In genomic region chr14:90256354-90257131, GRCh38 we compare ENCODE assay signal across 1 cellular context.
TF ChIP-seq lines count a peak whose summit lies in the region.

TSS of gene PSMC1 (plus strand) at chr14:90256553. CDS start at chr14:90256598, 45 bp downstream.

TF ChIP-seq in HepG2, 621 proteins besides CTCF, POLR2A, EP300 and RAD21 (continued from another document and continues in another):
- TF ChIP-seq, protein P1, sequence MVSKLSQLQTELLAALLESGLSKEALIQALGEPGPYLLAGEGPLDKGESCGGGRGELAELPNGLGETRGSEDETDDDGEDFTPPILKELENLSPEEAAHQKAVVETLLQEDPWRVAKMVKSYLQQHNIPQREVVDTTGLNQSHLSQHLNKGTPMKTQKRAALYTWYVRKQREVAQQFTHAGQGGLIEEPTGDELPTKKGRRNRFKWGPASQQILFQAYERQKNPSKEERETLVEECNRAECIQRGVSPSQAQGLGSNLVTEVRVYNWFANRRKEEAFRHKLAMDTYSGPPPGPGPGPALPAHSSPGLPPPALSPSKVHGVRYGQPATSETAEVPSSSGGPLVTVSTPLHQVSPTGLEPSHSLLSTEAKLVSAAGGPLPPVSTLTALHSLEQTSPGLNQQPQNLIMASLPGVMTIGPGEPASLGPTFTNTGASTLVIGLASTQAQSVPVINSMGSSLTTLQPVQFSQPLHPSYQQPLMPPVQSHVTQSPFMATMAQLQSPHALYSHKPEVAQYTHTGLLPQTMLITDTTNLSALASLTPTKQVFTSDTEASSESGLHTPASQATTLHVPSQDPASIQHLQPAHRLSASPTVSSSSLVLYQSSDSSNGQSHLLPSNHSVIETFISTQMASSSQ (IDR thresholded peaks at IDR 0.05; ENCODE audit: low read depth): no peak
- TF ChIP-seq, protein P1 (CRISPR knock-in tag; IDR thresholded peaks at IDR 0.05; ENCODE audit: borderline replicate concordance): no peak
- TF ChIP-seq ZNF136 (CRISPR knock-in tag; IDR thresholded peaks at IDR 0.05; ENCODE audit: low read depth): no peak
- no peak for TF ChIP-seq FOXP1 (IDR thresholded peaks at IDR 0.05)
- TF ChIP-seq FOXP1 (CRISPR knock-in tag; IDR thresholded peaks at IDR 0.05): no peak
- TF ChIP-seq, protein P2, sequence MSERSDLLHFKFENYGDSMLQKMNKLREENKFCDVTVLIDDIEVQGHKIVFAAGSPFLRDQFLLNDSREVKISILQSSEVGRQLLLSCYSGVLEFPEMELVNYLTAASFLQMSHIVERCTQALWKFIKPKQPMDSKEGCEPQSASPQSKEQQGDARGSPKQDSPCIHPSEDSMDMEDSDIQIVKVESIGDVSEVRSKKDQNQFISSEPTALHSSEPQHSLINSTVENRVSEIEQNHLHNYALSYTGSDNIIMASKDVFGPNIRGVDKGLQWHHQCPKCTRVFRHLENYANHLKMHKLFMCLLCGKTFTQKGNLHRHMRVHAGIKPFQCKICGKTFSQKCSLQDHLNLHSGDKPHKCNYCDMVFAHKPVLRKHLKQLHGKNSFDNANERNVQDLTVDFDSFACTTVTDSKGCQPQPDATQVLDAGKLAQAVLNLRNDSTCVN (CRISPR knock-in tag; IDR thresholded peaks at IDR 0.05; ENCODE audit: borderline replicate concordance): no peak
- TF ChIP-seq ZNF780A (CRISPR knock-in tag; IDR thresholded peaks at IDR 0.05): no peak
- no peak for TF ChIP-seq ZNF552 (CRISPR knock-in tag; IDR thresholded peaks at IDR 0.05; ENCODE audit: borderline replicate concordance)
- TF ChIP-seq RNF2 (conservative IDR thresholded peaks at IDR 0.05; ENCODE audit: low read depth): 0 out of 2 replicates have a peak, but pooled peaks have one; percentile 29
- peak; percentile 83 for TF ChIP-seq YY1 (IDR thresholded peaks at IDR 0.05; ENCODE audit: insufficient read depth, insufficient replicate concordance, low read depth, low read length)
- TF ChIP-seq, protein P3, sequence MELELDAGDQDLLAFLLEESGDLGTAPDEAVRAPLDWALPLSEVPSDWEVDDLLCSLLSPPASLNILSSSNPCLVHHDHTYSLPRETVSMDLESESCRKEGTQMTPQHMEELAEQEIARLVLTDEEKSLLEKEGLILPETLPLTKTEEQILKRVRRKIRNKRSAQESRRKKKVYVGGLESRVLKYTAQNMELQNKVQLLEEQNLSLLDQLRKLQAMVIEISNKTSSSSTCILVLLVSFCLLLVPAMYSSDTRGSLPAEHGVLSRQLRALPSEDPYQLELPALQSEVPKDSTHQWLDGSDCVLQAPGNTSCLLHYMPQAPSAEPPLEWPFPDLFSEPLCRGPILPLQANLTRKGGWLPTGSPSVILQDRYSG (CRISPR knock-in tag; IDR thresholded peaks at IDR 0.05): no peak
- peak; percentile 59; the same call in 1 of the 2 replicates for TF ChIP-seq BCL3 (CRISPR knock-in tag; IDR thresholded peaks at IDR 0.05)
- TF ChIP-seq IRF1 (CRISPR knock-in tag; IDR thresholded peaks at IDR 0.05; ENCODE audit: low read depth): no peak
- TF ChIP-seq ZNF597 (CRISPR knock-in tag; IDR thresholded peaks at IDR 0.05): no peak
- no peak for TF ChIP-seq AGO1 (IDR thresholded peaks at IDR 0.05; ENCODE audit: low read depth, low read length, poor library complexity, severe bottlenecking)
- no peak for TF ChIP-seq ZNF670 (CRISPR knock-in tag; IDR thresholded peaks at IDR 0.05; ENCODE audit: borderline replicate concordance)
- peak; percentile 89 for TF ChIP-seq ZNF644 (CRISPR knock-in tag; IDR thresholded peaks at IDR 0.05; ENCODE audit: low read depth)
- peak; percentile 55 for TF ChIP-seq HBP1 (CRISPR knock-in tag; IDR thresholded peaks at IDR 0.05; ENCODE audit: low read depth)
- TF ChIP-seq POLR2G (IDR thresholded peaks at IDR 0.05; ENCODE audit: low read depth, low read length): peak; percentile 91
- TF ChIP-seq ISL2 (CRISPR knock-in tag; IDR thresholded peaks at IDR 0.05): 0 out of 2 replicates have a peak, but pooled peaks have one; percentile 14
- TF ChIP-seq ARHGAP35 (CRISPR knock-in tag; IDR thresholded peaks at IDR 0.05; ENCODE audit: borderline replicate concordance): peak; percentile 88; the same call in 1 of the 2 replicates
- TF ChIP-seq, protein P4, sequence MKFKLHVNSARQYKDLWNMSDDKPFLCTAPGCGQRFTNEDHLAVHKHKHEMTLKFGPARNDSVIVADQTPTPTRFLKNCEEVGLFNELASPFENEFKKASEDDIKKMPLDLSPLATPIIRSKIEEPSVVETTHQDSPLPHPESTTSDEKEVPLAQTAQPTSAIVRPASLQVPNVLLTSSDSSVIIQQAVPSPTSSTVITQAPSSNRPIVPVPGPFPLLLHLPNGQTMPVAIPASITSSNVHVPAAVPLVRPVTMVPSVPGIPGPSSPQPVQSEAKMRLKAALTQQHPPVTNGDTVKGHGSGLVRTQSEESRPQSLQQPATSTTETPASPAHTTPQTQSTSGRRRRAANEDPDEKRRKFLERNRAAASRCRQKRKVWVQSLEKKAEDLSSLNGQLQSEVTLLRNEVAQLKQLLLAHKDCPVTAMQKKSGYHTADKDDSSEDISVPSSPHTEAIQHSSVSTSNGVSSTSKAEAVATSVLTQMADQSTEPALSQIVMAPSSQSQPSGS (CRISPR knock-in tag; IDR thresholded peaks at IDR 0.05): peak; percentile 70; the same call in 1 of the 2 replicates
- TF ChIP-seq ZNF878 (CRISPR knock-in tag; IDR thresholded peaks at IDR 0.05): no peak
- no peak for TF ChIP-seq FLYWCH1 (CRISPR knock-in tag; IDR thresholded peaks at IDR 0.05)
- no peak for TF ChIP-seq ZNF446 (CRISPR knock-in tag; IDR thresholded peaks at IDR 0.05)
- TF ChIP-seq, protein P5, sequence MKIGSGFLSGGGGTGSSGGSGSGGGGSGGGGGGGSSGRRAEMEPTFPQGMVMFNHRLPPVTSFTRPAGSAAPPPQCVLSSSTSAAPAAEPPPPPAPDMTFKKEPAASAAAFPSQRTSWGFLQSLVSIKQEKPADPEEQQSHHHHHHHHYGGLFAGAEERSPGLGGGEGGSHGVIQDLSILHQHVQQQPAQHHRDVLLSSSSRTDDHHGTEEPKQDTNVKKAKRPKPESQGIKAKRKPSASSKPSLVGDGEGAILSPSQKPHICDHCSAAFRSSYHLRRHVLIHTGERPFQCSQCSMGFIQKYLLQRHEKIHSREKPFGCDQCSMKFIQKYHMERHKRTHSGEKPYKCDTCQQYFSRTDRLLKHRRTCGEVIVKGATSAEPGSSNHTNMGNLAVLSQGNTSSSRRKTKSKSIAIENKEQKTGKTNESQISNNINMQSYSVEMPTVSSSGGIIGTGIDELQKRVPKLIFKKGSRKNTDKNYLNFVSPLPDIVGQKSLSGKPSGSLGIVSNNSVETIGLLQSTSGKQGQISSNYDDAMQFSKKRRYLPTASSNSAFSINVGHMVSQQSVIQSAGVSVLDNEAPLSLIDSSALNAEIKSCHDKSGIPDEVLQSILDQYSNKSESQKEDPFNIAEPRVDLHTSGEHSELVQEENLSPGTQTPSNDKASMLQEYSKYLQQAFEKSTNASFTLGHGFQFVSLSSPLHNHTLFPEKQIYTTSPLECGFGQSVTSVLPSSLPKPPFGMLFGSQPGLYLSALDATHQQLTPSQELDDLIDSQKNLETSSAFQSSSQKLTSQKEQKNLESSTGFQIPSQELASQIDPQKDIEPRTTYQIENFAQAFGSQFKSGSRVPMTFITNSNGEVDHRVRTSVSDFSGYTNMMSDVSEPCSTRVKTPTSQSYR (CRISPR knock-in tag; IDR thresholded peaks at IDR 0.05; ENCODE audit: borderline replicate concordance): no peak
- TF ChIP-seq NR1H2 (CRISPR knock-in tag; IDR thresholded peaks at IDR 0.05; ENCODE audit: borderline replicate concordance, low read depth): 0 out of 2 replicates have a peak, but pooled peaks have one; percentile 58
- TF ChIP-seq ZNF550 (CRISPR knock-in tag; IDR thresholded peaks at IDR 0.05; ENCODE audit: borderline replicate concordance): no peak
- TF ChIP-seq, protein P6, sequence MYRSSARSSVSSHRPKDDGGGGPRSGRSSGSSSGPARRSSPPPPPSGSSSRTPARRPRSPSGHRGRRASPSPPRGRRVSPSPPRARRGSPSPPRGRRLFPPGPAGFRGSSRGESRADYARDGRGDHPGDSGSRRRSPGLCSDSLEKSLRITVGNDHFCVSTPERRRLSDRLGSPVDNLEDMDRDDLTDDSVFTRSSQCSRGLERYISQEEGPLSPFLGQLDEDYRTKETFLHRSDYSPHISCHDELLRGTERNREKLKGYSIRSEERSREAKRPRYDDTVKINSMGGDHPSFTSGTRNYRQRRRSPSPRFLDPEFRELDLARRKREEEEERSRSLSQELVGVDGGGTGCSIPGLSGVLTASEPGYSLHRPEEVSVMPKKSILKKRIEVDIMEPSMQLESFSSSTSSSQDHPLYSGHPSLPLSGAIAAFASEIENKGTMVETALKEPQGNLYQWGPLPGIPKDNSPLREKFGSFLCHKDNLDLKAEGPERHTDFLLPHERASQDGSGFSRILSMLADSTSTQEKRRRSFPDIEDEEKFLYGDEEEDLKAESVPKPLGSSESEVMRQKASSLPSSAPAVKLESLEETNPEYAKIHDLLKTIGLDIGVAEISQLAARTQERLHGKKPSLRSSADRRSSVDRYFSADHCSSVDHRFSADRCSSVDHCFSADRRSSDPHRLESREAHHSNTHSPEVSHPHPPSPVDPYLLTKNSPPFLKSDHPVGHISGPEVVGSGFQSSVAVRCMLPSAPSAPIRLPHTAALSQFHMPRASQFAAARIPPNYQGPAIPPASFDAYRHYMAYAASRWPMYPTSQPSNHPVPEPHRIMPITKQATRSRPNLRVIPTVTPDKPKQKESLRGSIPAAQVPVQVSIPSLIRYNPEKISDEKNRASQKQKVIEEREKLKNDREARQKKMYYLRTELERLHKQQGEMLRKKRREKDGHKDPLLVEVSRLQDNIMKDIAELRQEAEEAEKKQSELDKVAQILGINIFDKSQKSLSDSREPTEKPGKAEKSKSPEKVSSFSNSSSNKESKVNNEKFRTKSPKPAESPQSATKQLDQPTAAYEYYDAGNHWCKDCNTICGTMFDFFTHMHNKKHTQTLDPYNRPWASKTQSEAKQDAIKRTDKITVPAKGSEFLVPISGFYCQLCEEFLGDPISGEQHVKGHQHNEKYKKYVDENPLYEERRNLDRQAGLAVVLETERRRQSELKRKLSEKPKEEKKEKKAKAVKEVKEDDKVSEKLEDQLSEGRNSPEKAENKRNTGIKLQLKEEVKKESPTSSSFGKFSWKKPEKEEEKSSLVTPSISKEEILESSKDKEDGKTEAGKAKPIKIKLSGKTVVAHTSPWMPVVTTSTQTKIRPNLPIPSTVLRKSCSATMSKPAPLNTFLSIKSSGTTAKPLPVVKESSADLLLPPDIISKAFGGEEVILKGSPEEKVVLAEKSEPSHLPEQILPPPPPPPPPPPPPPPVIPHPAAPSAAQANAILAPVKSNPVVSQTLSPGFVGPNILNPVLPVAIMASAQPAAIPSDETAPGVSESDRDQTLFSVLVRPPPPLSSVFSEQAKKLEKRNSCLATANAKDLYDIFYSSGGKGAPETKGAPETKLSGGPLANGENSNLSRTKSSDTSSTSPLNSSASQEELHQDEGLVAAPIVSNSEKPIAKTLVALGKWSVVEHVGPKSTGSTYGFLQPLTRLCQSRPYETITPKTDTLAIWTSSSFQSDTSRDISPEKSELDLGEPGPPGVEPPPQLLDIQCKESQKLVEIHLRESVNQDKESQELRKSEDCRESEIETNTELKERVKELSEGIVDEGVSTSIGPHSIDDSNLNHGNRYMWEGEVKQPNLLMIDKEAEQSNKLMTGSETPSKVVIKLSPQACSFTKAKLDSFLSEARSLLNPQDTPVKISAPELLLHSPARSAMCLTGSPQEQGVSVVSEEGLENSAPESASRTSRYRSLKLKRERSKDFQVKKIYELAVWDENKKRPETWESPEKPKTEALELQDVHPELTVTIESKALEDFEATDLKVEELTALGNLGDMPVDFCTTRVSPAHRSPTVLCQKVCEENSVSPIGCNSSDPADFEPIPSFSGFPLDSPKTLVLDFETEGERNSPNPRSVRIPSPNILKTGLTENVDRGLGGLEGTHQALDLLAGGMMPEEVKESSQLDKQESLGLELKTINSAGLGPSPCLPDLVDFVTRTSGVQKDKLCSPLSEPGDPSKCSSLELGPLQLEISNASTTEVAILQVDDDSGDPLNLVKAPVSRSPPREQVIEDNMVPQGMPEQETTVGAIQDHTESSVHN (CRISPR knock-in tag; IDR thresholded peaks at IDR 0.05): no peak
- TF ChIP-seq U2AF2 (IDR thresholded peaks at IDR 0.05; ENCODE audit: low read depth, low read length): no peak
- no peak for TF ChIP-seq HNRNPUL1 (IDR thresholded peaks at IDR 0.05; ENCODE audit: low read depth, low read length)
